In genomic region chr15:78726870-78727551, GRCh38 we compare ENCODE assay signal across 10 cellular contexts.
DNase-seq lines count a peak whose midpoint lies in the region; ATAC-seq and TF ChIP-seq lines count a peak whose summit lies in the region.
"Had no signal": no experiment of that assay in that cellular context is flagged by ENCODE, and none has a peak within 500 bp of the region (broad histone marks: within the 10 kb centered on the region; RNA-seq: fewer than 3 reads in every experiment).

No MANE protein-coding gene starts in this region.

- CTCF ChIA-PET in Caco-2 (lab: Charles Lee) (no interaction called here), PC-9 (lab: Charles Lee) (no interaction called here)

- H3F3A ChIP-seq in PC-9 (ENCODE audit: insufficient read depth, low read depth) = no peaks in the 10 kb centered on the region

- H3K27ac ChIP-seq in PC-9 (no peak overlapping the region), endodermal cell (ENCODE audit: low read depth, low read length) (no peak overlapping the region)
- H3K27ac ChIP-seq: ascending aorta had no signal

- DNase-seq in Caco-2 = peak; percentile 66 to 84
- peak; percentile 30 to 49 for DNase-seq in PC-9
- peak; percentile 93 for DNase-seq in endodermal cell
- DNase-seq in HCEC 1CT = no peak
- no peak for DNase-seq in mucosa of gallbladder (ENCODE audit: low spot score)
- DNase-seq: foreskin melanocyte had no signal

- H3K36me3 ChIP-seq in Caco-2 (ENCODE audit: control insufficient read depth, insufficient read depth, low read length) (no peaks in the 10 kb centered on the region), ES-I3 (ENCODE audit: insufficient read depth, low read length) (no peaks in the 10 kb centered on the region), PC-9 (ENCODE audit: low read depth) (no peaks in the 10 kb centered on the region), endodermal cell (ENCODE audit: control insufficient read depth, insufficient read depth, low read length) (no peaks in the 10 kb centered on the region)
- H3K36me3 ChIP-seq: ascending aorta had no signal

- WGBS in endodermal cell (ENCODE audit: insufficient coverage in 1 of 2, insufficient read length in 1 of 2), 2 experiments = 60 to 83% methylated on average over 1 to 14 of the region's 14 CpGs

- POLR2A ChIA-PET in Caco-2 (lab: Charles Lee) = no interaction called here
- POLR2A ChIA-PET in PC-9 (lab: Charles Lee; ENCODE audit: unreplicated experiment) = no interaction called here

- H2AFZ ChIP-seq in PC-9 = no peak overlapping the region

- H3K27ac Mint-ChIP-seq in Caco-2 (ENCODE audit: unreplicated experiment) (no peak overlapping the region), endodermal cell (no peak overlapping the region)

- TF ChIP-seq CTCF in Caco-2 (IDR thresholded peaks at IDR 0.05; ENCODE audit: insufficient read depth in 1 of 2, low read depth in 1 of 2, low read length in 1 of 2, severe bottlenecking in 1 of 2, unreplicated experiment in 1 of 2) = no peak
- no peak for TF ChIP-seq CTCF in PC-9 (conservative IDR thresholded peaks at IDR 0.05)
- no peak for TF ChIP-seq CTCF in endodermal cell (conservative IDR thresholded peaks at IDR 0.05)

- H3K4me1 ChIP-seq in Caco-2 (no peaks in the 10 kb centered on the region), ES-I3 (ENCODE audit: insufficient read depth, low read length) (peaks cover 10% of the 10 kb centered on the region), PC-9 (replicated peaks; ENCODE audit: insufficient read depth) (no peaks in the 10 kb centered on the region), endodermal cell (ENCODE audit: control insufficient read depth, insufficient read depth, low read length) (no peaks in the 10 kb centered on the region)
- H3K4me1 ChIP-seq: ascending aorta had no signal

- H3K27me3 ChIP-seq in Caco-2 (replicated peaks; ENCODE audit: control insufficient read depth, insufficient read depth, low read length) = no peaks in the 10 kb centered on the region
- peaks cover 10% of the 10 kb centered on the region for H3K27me3 ChIP-seq in PC-9 (ENCODE audit: insufficient read depth, low read depth)
- H3K27me3 ChIP-seq in endodermal cell (ENCODE audit: control insufficient read depth, insufficient read depth, low read length, poor library complexity, severe bottlenecking) = no peaks in the 10 kb centered on the region
- H3K27me3 ChIP-seq: ascending aorta had no signal

- intact Hi-C loops in Caco-2 (cut with micrococcal nuclease; ENCODE audit: unreplicated experiment) = no loop called here
- intact Hi-C loops in PC-9 (cut with micrococcal nuclease; ENCODE audit: unreplicated experiment) = no loop called here

- H3K4me1 Mint-ChIP-seq in Caco-2 (ENCODE audit: low read depth, unreplicated experiment) = peaks cover 7% of the 10 kb centered on the region
- H3K4me1 Mint-ChIP-seq in endodermal cell = peaks cover 3% of the 10 kb centered on the region

- H3K9me3 Mint-ChIP-seq in Caco-2 (ENCODE audit: unreplicated experiment) = no peaks in the 10 kb centered on the region
- peaks cover 2% of the 10 kb centered on the region for H3K9me3 Mint-ChIP-seq in endodermal cell

- no TSS peak for BruUV-seq in Caco-2 (replicated peaks; lab: Mats Ljungman, UMichigan)
- no TSS peak for BruUV-seq in PC-9 (replicated peaks; lab: Mats Ljungman, UMichigan)

- H3K79me2 ChIP-seq in PC-9 (ENCODE audit: low read depth) = no peaks in the 10 kb centered on the region

- H3K9ac ChIP-seq in ES-I3 (ENCODE audit: low read depth, low read length) (peak overlapping the region; percentile 54; the same call in 1 of the 2 replicates), endodermal cell (ENCODE audit: extremely low read depth, low read length, poor library complexity, severe bottlenecking) (no peak overlapping the region)

- ATAC-seq in GM21360 (IDR thresholded peaks at IDR 0.05; ENCODE audit: unreplicated experiment) (no peak), HG03354 (IDR thresholded peaks at IDR 0.05; ENCODE audit: poor library complexity, severe bottlenecking, unreplicated experiment) (no peak)

- no peaks in the 10 kb centered on the region for H3K9me2 ChIP-seq in PC-9 (ENCODE audit: insufficient read depth)

- H3K4me2 ChIP-seq in PC-9 = no peak overlapping the region

- H3K27me3 Mint-ChIP-seq in Caco-2 (ENCODE audit: insufficient read depth, unreplicated experiment) = no peaks in the 10 kb centered on the region
- peaks cover 3% of the 10 kb centered on the region for H3K27me3 Mint-ChIP-seq in endodermal cell (ENCODE audit: insufficient read depth)

- H3K9me3 ChIP-seq in Caco-2 (no peaks in the 10 kb centered on the region), ES-I3 (ENCODE audit: control insufficient read depth, insufficient read depth, low read length) (no peaks in the 10 kb centered on the region), PC-9 (ENCODE audit: insufficient read depth, low read depth) (no peaks in the 10 kb centered on the region), endodermal cell (ENCODE audit: control insufficient read depth, low read length) (no peaks in the 10 kb centered on the region)
- H3K9me3 ChIP-seq: ascending aorta had no signal

- H3K4me3 ChIP-seq in Caco-2 (ENCODE audit: low read depth, low read length) (no peak overlapping the region), PC-9 (no peak overlapping the region), endodermal cell (ENCODE audit: low read length) (no peak overlapping the region)
- H3K4me3 ChIP-seq: ascending aorta had no signal

- H3K4me3 Mint-ChIP-seq in Caco-2 (ENCODE audit: unreplicated experiment) = no peak overlapping the region
- H3K4me3 Mint-ChIP-seq in endodermal cell = no peak overlapping the region

- H4K20me1 ChIP-seq in PC-9 (ENCODE audit: insufficient read depth) = no peaks in the 10 kb centered on the region

- no peaks in the 10 kb centered on the region for H3K36me3 Mint-ChIP-seq in Caco-2 (ENCODE audit: insufficient read depth, unreplicated experiment)
- H3K36me3 Mint-ChIP-seq in endodermal cell (ENCODE audit: low read depth) = no peaks in the 10 kb centered on the region

Comparison
In these comparisons a context has a peak if more than half of its experiments do, and no peak if none do; other contexts are left out.
1. DNase-seq: peak in Caco-2 (2 of 2), PC-9 (2 of 2) and endodermal cell (single experiment); none in HCEC 1CT (single experiment) and mucosa of gallbladder (single experiment).